Comparison of ENCODE assay signal across 8 cellular contexts in genomic region chr4:112109455-112110425, GRCh38. TPM values are rescaled to one million over a fixed set of nuclear protein-coding genes. Genes with fewer than 3 reads are reported as not detected.
DNase-seq lines count a peak whose midpoint lies in the region; ATAC-seq and TF ChIP-seq lines count a peak whose summit lies in the region.
"Had no signal": no experiment of that assay in that cellular context is flagged by ENCODE, and none has a peak within 500 bp of the region (broad histone marks: within the 10 kb centered on the region; RNA-seq: fewer than 3 reads in every experiment).

No MANE protein-coding gene starts in this region.

- ATAC-seq in GM19324 (IDR thresholded peaks at IDR 0.05; ENCODE audit: low FRiP score, unreplicated experiment) (peak; percentile 59), HG03342 (IDR thresholded peaks at IDR 0.05; ENCODE audit: unreplicated experiment) (peak; percentile 84)

- DNase-seq in adipocyte (ENCODE audit: low read depth) (peak; percentile 38), pons (ENCODE audit: low spot score) (peak; percentile 49), GM19240 (ENCODE audit: insufficient read length, low spot score) (no peak), erythroblast (lab: John Stamatoyannopoulos, UW) (no peak), SJCRH30 (no peak)
- DNase-seq: right lobe of liver had no signal

- H3K27ac ChIP-seq in SJCRH30: no peak overlapping the region
- H3K27ac ChIP-seq: right lobe of liver had no signal

- no peak overlapping the region for H3K4me3 ChIP-seq in adipocyte (ENCODE audit: low read length)
- H3K4me3 ChIP-seq in SJCRH30: no peak overlapping the region
- H3K4me3 ChIP-seq: right lobe of liver had no signal

- H3K4me1 ChIP-seq in adipocyte (ENCODE audit: control insufficient read depth, insufficient read depth, low read length): peaks cover 20% of the 10 kb centered on the region
- H3K4me1 ChIP-seq in SJCRH30: no peaks in the 10 kb centered on the region

- no peak for TF ChIP-seq POLR2A in erythroblast (IDR thresholded peaks at IDR 0.05; ENCODE audit: low read length)

- H3K27me3 ChIP-seq in adipocyte (replicated peaks; ENCODE audit: control insufficient read depth, insufficient read depth, low read length) (no peaks in the 10 kb centered on the region), SJCRH30 (no peaks in the 10 kb centered on the region)
- H3K27me3 ChIP-seq: right lobe of liver had no signal

- H3K9ac ChIP-seq in adipocyte (ENCODE audit: low read length): no peak overlapping the region

- no peaks in the 10 kb centered on the region for H3K9me3 ChIP-seq in adipocyte (ENCODE audit: control insufficient read depth, low read length)
- H3K9me3 ChIP-seq in SJCRH30 (replicated peaks): no peaks in the 10 kb centered on the region
- H3K9me3 ChIP-seq: right lobe of liver had no signal

- H3K36me3 ChIP-seq in adipocyte (ENCODE audit: control insufficient read depth, insufficient read depth, low read length, severe bottlenecking) (no peaks in the 10 kb centered on the region), SJCRH30 (no peaks in the 10 kb centered on the region)
- H3K36me3 ChIP-seq: right lobe of liver had no signal

RNA-seq across cellular contexts. Expression of gene FAM241A, which starts 35.5 kb away (rescaled TPM):
- total RNA-seq in SJCRH30 (2014; rRNA removed; shearing (Covaris generic)): 0.03 and 0.08 TPM in 2 replicates

Comparison
In these comparisons a context has a peak if more than half of its experiments do, and no peak if none do; other contexts are left out.
1. DNase-seq: peak in adipocyte (single experiment) and pons (single experiment); none in GM19240 (single experiment), erythroblast (0 of 2) and SJCRH30 (0 of 2).